In the genomic region with DNA sequence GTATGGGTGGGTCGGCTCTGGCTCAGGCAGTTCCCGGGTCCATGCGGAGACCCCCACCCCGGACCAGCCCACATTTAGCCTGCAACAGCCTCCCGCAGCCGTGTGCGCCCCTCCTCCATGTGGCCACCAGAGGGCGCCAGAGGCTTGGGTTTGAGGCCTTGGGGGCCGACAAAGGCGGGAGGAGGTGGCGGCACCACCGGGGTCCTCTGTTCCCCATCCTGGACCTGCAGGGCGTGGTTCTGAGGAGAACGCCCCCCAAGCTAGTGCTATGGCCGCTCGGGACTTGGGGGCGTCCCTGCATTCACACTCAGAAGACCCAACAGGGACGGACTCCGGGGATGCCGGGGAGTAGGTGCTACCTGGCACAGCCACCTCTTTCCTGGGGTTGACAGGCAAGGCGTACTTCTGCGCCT, we compare ENCODE assay signal across 8 cellular contexts. TPM values are rescaled to one million over a fixed set of nuclear protein-coding genes. Genes with fewer than 3 reads are reported as not detected.
A peak's percentile ranks its signal among the peaks of the same experiment; 100 is the strongest.
DNase-seq lines count a peak whose midpoint lies in the region; ATAC-seq, FAIRE-seq and TF ChIP-seq lines count a peak whose summit lies in the region.

No MANE protein-coding gene starts in this region.

- no peaks in the 10 kb centered on the region for H3K36me3 Mint-ChIP-seq in CD8-positive, alpha-beta memory T cell
- H3K36me3 Mint-ChIP-seq in activated naive CD8-positive, alpha-beta T cell treated with anti-CD3 and anti-CD28 coated beads, Interleukin-2, amount 10 ng/mL, durations not matched to agents 7 days and 5 days: no peaks in the 10 kb centered on the region

- H3K9ac ChIP-seq in SU-DHL-6 (ENCODE audit: low read length): peak overlapping the region; percentile 13; the same call in 1 of the 2 replicates

- no peaks in the 10 kb centered on the region for H4K20me1 ChIP-seq in SU-DHL-6 (ENCODE audit: low read depth, low read length)

- no peak overlapping the region for H3K4me2 ChIP-seq in SU-DHL-6 (ENCODE audit: low read depth, low read length, poor library complexity, severe bottlenecking)

- H3F3A ChIP-seq in SU-DHL-6 (ENCODE audit: insufficient read depth): no peaks in the 10 kb centered on the region

- POLR2A ChIA-PET in CD8-positive, alpha-beta memory T cell (lab: Charles Lee): no interaction called here
- POLR2A ChIA-PET in activated naive CD8-positive, alpha-beta T cell treated with anti-CD3 and anti-CD28 coated beads, Interleukin-2, amount 10 ng/mL, durations not matched to agents 7 days and 5 days (lab: Charles Lee): interaction anchor here (0.6 kb wide), 1 partner anchor 482 kb away, joined by 3 read pairs; no protein-coding TSS in a partner anchor

- intact Hi-C loops in right cardiac atrium (cut with DNase I): loop anchor here (1.0 to 5.0 kb wide), 3 partner anchors 221 to 222 kb away; no protein-coding TSS in a partner anchor

- no peaks in the 10 kb centered on the region for H3K4me1 ChIP-seq in CD8-positive, alpha-beta memory T cell (ENCODE audit: insufficient read depth, low read length)
- no peaks in the 10 kb centered on the region for H3K4me1 ChIP-seq in right cardiac atrium (ENCODE audit: control insufficient read depth, insufficient read depth, low read length)

- CTCF ChIA-PET in CD8-positive, alpha-beta memory T cell (lab: Charles Lee): interaction anchor here (0.6 to 3.2 kb wide), 10 partner anchors 8 to 403 kb away, joined by 3 to 27 read pairs (median 4); a partner anchor contains a TSS

- H3K4me1 Mint-ChIP-seq in CD8-positive, alpha-beta memory T cell: no peaks in the 10 kb centered on the region
- H3K4me1 Mint-ChIP-seq in activated naive CD8-positive, alpha-beta T cell treated with anti-CD3 and anti-CD28 coated beads, Interleukin-2, amount 10 ng/mL, durations not matched to agents 7 days and 5 days: no peaks in the 10 kb centered on the region

- no peak overlapping the region for H2AFZ ChIP-seq in SU-DHL-6 (ENCODE audit: low read depth, low read length, severe bottlenecking)

- no peaks in the 10 kb centered on the region for H3K9me2 ChIP-seq in SU-DHL-6 (replicated peaks; ENCODE audit: insufficient read depth, low read length)

- peak; percentile 63 for ATAC-seq in activated naive CD8-positive, alpha-beta T cell treated with anti-CD3 and anti-CD28 coated beads, Interleukin-2, amount 10 ng/mL, durations not matched to agents 7 days and 5 days (ENCODE audit: low read depth)
- ATAC-seq in right cardiac atrium (peak; percentile 37 to 50), HG03097 (IDR thresholded peaks at IDR 0.05; ENCODE audit: low FRiP score, unreplicated experiment) (no peak), HG02798 (IDR thresholded peaks at IDR 0.05; ENCODE audit: poor library complexity, unreplicated experiment) (no peak)

- H3K4me3 ChIP-seq in CD8-positive, alpha-beta memory T cell (ENCODE audit: low read length): no peak overlapping the region
- H3K4me3 ChIP-seq in SU-DHL-6 (ENCODE audit: insufficient read depth, low read length, poor library complexity, severe bottlenecking): no peak overlapping the region
- no peak overlapping the region for H3K4me3 ChIP-seq in right cardiac atrium (ENCODE audit: low read length)

- peaks cover 3% of the 10 kb centered on the region for H3K27me3 ChIP-seq in CD8-positive, alpha-beta memory T cell (ENCODE audit: insufficient read depth, low read length, poor library complexity, severe bottlenecking)
- H3K27me3 ChIP-seq in SU-DHL-6 (ENCODE audit: low read length): no peaks in the 10 kb centered on the region
- no peaks in the 10 kb centered on the region for H3K27me3 ChIP-seq in right cardiac atrium (ENCODE audit: control insufficient read depth, insufficient read depth)

- no peak overlapping the region for H3K4me3 Mint-ChIP-seq in CD8-positive, alpha-beta memory T cell
- no peak overlapping the region for H3K4me3 Mint-ChIP-seq in activated naive CD8-positive, alpha-beta T cell treated with anti-CD3 and anti-CD28 coated beads, Interleukin-2, amount 10 ng/mL, durations not matched to agents 7 days and 5 days

- 15% methylated on average over 22 of the region's 22 CpGs for WGBS in right cardiac atrium

- no peaks in the 10 kb centered on the region for H3K9me3 Mint-ChIP-seq in CD8-positive, alpha-beta memory T cell
- no peaks in the 10 kb centered on the region for H3K9me3 Mint-ChIP-seq in activated naive CD8-positive, alpha-beta T cell treated with anti-CD3 and anti-CD28 coated beads, Interleukin-2, amount 10 ng/mL, durations not matched to agents 7 days and 5 days

- H3K36me3 ChIP-seq in CD8-positive, alpha-beta memory T cell (ENCODE audit: insufficient read depth, low read length): no peaks in the 10 kb centered on the region
- H3K36me3 ChIP-seq in SU-DHL-6 (ENCODE audit: low read length): no peaks in the 10 kb centered on the region

- H3K27me3 Mint-ChIP-seq in CD8-positive, alpha-beta memory T cell: peaks cover 14 to 20% of the 10 kb centered on the region in 2 donors
- peaks cover 4% of the 10 kb centered on the region for H3K27me3 Mint-ChIP-seq in activated naive CD8-positive, alpha-beta T cell treated with anti-CD3 and anti-CD28 coated beads, Interleukin-2, amount 10 ng/mL, durations not matched to agents 7 days and 5 days

- no peak for TF ChIP-seq CTCF in SU-DHL-6 (IDR thresholded peaks at IDR 0.05; ENCODE audit: insufficient read depth, low read length, poor library complexity, severe bottlenecking)

- DNase-seq in CD8-positive, alpha-beta memory T cell: peak; percentile 49 to 76 (median 62)
- DNase-seq in HTR-8/SVneo (ENCODE audit: insufficient read length, low spot score): peak; percentile 59
- DNase-seq in activated naive CD8-positive, alpha-beta T cell treated with anti-CD3 and anti-CD28 coated beads, Interleukin-2, amount 10 ng/mL, durations not matched to agents 7 days and 5 days: peak; percentile 82
- peak; percentile 63 to 86 (median 84) for DNase-seq in right cardiac atrium
- DNase-seq in stimulated activated CD4-positive, alpha-beta T cell treated with anti-CD3 and anti-CD28 coated beads, Interleukin-12 subunit alpha, Interleukin-12 subunit beta, amount 100 ng/mL, for 48 hours (ENCODE audit: low read depth in 2 of 3, low spot score in 1 of 3): peak; percentile 33 to 62 (median 58)

- no peak for FAIRE-seq in HTR-8/SVneo (lab: Jason Lieb, UNC)

- no peaks in the 10 kb centered on the region for H3K9me3 ChIP-seq in CD8-positive, alpha-beta memory T cell (ENCODE audit: low read length)
- H3K9me3 ChIP-seq in SU-DHL-6 (ENCODE audit: insufficient read depth, low read length): no peaks in the 10 kb centered on the region
- H3K9me3 ChIP-seq in right cardiac atrium (ENCODE audit: control insufficient read depth, low read length): no peaks in the 10 kb centered on the region

- H3K27ac ChIP-seq in CD8-positive, alpha-beta memory T cell (ENCODE audit: low read depth, low read length): no peak overlapping the region
- no peak overlapping the region for H3K27ac ChIP-seq in SU-DHL-6 (ENCODE audit: low read depth, low read length)
- H3K27ac ChIP-seq in right cardiac atrium (ENCODE audit: low read length): no peak overlapping the region

- H3K27ac Mint-ChIP-seq in CD8-positive, alpha-beta memory T cell: no peak overlapping the region
- no peak overlapping the region for H3K27ac Mint-ChIP-seq in activated naive CD8-positive, alpha-beta T cell treated with anti-CD3 and anti-CD28 coated beads, Interleukin-2, amount 10 ng/mL, durations not matched to agents 7 days and 5 days

- H3K79me2 ChIP-seq in SU-DHL-6 (ENCODE audit: insufficient read depth, low read length): no peaks in the 10 kb centered on the region

RNA-seq across cellular contexts. Expression of a gene that starts 16.5 kb away (rescaled TPM):
- total RNA-seq in CD8-positive, alpha-beta memory T cell: 1 to 10 TPM; 2.3 to 3.4 TPM
- polyA plus RNA-seq in CD8-positive, alpha-beta memory T cell: not detected
- 1 to 10 TPM; 2.6 to 4.1 TPM for total RNA-seq in activated naive CD8-positive, alpha-beta T cell treated with anti-CD3 and anti-CD28 coated beads, Interleukin-2, amount 10 ng/mL, durations not matched to agents 7 days and 5 days
- total RNA-seq in right cardiac atrium: 10 to 100 TPM; 37.6 to 88.3 (median 52.9) TPM
- 77.8 TPM for polyA plus RNA-seq in right cardiac atrium

Comparison
In these comparisons a context has a peak if more than half of its experiments do, and no peak if none do; other contexts are left out.
1. ATAC-seq: peak in activated naive CD8-positive, alpha-beta T cell treated with anti-CD3 and anti-CD28 coated beads, Interleukin-2, amount 10 ng/mL, durations not matched to agents 7 days and 5 days (single experiment) and right cardiac atrium (2 of 2); none in HG03097 (single experiment) and HG02798 (single experiment).
2. RNA of a gene that starts 16.5 kb away (total RNA-seq): 37.6 to 88.3 TPM in right cardiac atrium; 2.6 to 4.1 TPM in activated naive CD8-positive, alpha-beta T cell treated with anti-CD3 and anti-CD28 coated beads, Interleukin-2, amount 10 ng/mL, durations not matched to agents 7 days and 5 days and 2.3 to 3.4 TPM in CD8-positive, alpha-beta memory T cell; every median in the first group is over 4 times any median in the second.
3. Peak in every context shown above with its lines, with median percentiles within 50 percentile points of each other: DNase-seq.